In genomic region chr6:114934079-114934478, GRCh38 we compare ENCODE assay signal across 24 cellular contexts.
"Had no signal": no experiment of that assay in that cellular context is flagged by ENCODE, and none has a peak within 500 bp of the region (broad histone marks: within the 10 kb centered on the region; RNA-seq: fewer than 3 reads in every experiment).

No MANE protein-coding gene starts in this region.

- ATAC-seq: naive thymus-derived CD4-positive, alpha-beta T cell; natural killer cell; psoas muscle; right cardiac atrium; sciatic nerve; stimulated activated effector memory CD8-positive, alpha-beta T cell treated with anti-CD3 and anti-CD28 coated beads, Interleukin-12 subunit alpha, Interleukin-12 subunit beta, amount 100 ng/mL, for 72 hours; stimulated activated naive B cell treated with anti-CD40 and anti-IgM and Interleukin-4, amounts not matched to agents 10 μg/mL and 1 μg/mL and 100 μg/mL, for 72 hours had no signal

- H3K79me2 ChIP-seq: parathyroid adenoma had no signal

- H3K9ac ChIP-seq: parathyroid adenoma had no signal

- H3K27ac ChIP-seq: ovary, parathyroid adenoma, psoas muscle, skin epidermis, spleen, stomach, thoracic aorta, thyroid gland, tibial nerve, upper lobe of left lung, uterus had no signal

- H2AFZ ChIP-seq: parathyroid adenoma had no signal

- H3K36me3 ChIP-seq: ovary, spleen, stomach, thoracic aorta, thyroid gland, tibial nerve, upper lobe of left lung, uterus had no signal

- DNase-seq: naive thymus-derived CD4-positive, alpha-beta T cell; natural killer cell; occipital lobe; ovary; psoas muscle; right cardiac atrium; stimulated activated CD4-positive, alpha-beta T cell treated with anti-CD3 and anti-CD28 coated beads, Interleukin-12 subunit alpha, Interleukin-12 subunit beta, amount 100 ng/mL, for 4 hours; stimulated activated CD4-positive, alpha-beta T cell treated with anti-CD3 and anti-CD28 coated beads, Interleukin-1b, Interleukin-23, amount 100 ng/mL, for 48 hours; stimulated activated CD4-positive, alpha-beta T cell treated with anti-CD3 and anti-CD28 coated beads, Interleukin-4, amount 100 ng/mL, for 24 hours; stimulated activated naive B cell treated with anti-CD40 and anti-IgM and Interleukin-4, amounts not matched to agents 10 μg/mL and 1 μg/mL and 100 μg/mL, for 72 hours; stimulated activated naive CD4-positive, alpha-beta T cell treated with Interleukin-2 at 50 U/mL for 16 hours; stomach; thyroid gland; trophoblast cell; upper lobe of left lung; uterus had no signal

- H3K4me1 ChIP-seq: parathyroid adenoma, psoas muscle, spleen, stomach, thyroid gland, tibial nerve, upper lobe of left lung, uterus had no signal

- H3K9me3 ChIP-seq: ovary, psoas muscle, thoracic aorta, thyroid gland, upper lobe of left lung, uterus had no signal

- H3K4me2 ChIP-seq: smooth muscle cell had no signal

- H3K27me3 ChIP-seq: ovary, spleen, stomach, thyroid gland, tibial nerve, upper lobe of left lung, uterus had no signal

- H3K4me3 ChIP-seq: ovary, psoas muscle, skin epidermis, smooth muscle cell, spleen, stomach, thoracic aorta, thyroid gland, tibial nerve, upper lobe of left lung, uterus had no signal
